In the genomic region with DNA sequence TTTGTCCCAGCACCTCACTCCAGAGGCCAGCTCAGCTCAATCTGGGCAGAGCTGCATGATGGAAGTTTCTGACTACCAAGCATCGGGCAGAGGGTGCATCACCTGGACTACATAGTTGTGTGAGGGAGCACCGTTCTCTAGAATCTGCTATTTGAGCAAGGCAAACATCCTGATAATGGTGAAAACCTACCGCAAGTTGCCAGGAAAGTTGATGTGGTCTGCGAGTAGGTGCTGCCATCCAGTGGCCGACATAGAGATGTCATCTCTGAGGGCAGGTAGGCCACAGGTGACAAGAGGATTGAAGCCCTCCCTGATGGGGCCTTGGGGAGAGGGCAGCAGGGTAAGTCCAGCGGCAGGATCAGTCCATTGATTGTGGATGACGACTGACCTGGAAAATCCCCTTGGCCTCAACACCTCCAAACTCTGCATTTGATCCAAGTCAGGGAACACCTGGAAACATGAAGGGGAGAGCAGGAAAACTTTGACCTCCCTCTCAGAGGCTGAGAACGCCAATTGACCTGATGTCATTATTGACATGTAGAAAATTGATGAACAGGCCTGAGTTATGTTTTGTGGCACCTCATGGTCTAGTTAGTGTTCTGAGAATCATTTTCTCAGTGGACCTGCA, we compare ENCODE assay signal across 8 cellular contexts. TPM values are rescaled to one million over a fixed set of nuclear protein-coding genes. Genes with fewer than 3 reads are reported as not detected.
DNase-seq lines count a peak whose midpoint lies in the region; ATAC-seq, FAIRE-seq and TF ChIP-seq lines count a peak whose summit lies in the region.

No MANE protein-coding gene starts in this region.

- H3K9me2 ChIP-seq in SU-DHL-6 (replicated peaks; ENCODE audit: insufficient read depth, low read length) (no peaks in the 10 kb centered on the region), hepatocyte (replicated peaks; ENCODE audit: insufficient read depth) (no peaks in the 10 kb centered on the region)

- no peaks in the 10 kb centered on the region for H3K9me3 ChIP-seq in SU-DHL-6 (ENCODE audit: insufficient read depth, low read length)
- no peaks in the 10 kb centered on the region for H3K9me3 ChIP-seq in hepatocyte (ENCODE audit: low read depth)

- H3K4me2 ChIP-seq in SU-DHL-6 (ENCODE audit: low read depth, low read length, poor library complexity, severe bottlenecking) (no peak overlapping the region), hepatocyte (no peak overlapping the region)

- peak; percentile 87 for ATAC-seq in GM19395 (IDR thresholded peaks at IDR 0.05; ENCODE audit: unreplicated experiment)
- peak; percentile 65 for ATAC-seq in HG03469 (IDR thresholded peaks at IDR 0.05; ENCODE audit: unreplicated experiment)

- FAIRE-seq in urothelium cell line (lab: Jason Lieb, UNC) = peak; percentile 77

- H3K27me3 ChIP-seq in SU-DHL-6 (ENCODE audit: low read length) (no peaks in the 10 kb centered on the region), hepatocyte (no peaks in the 10 kb centered on the region)

- H3K4me3 ChIP-seq in SU-DHL-6 (ENCODE audit: insufficient read depth, low read length, poor library complexity, severe bottlenecking) = no peak overlapping the region
- H3K4me3 ChIP-seq in hepatocyte = no peak overlapping the region

- H3K36me3 ChIP-seq in SU-DHL-6 (ENCODE audit: low read length) = no peaks in the 10 kb centered on the region
- no peaks in the 10 kb centered on the region for H3K36me3 ChIP-seq in hepatocyte (replicated peaks; ENCODE audit: insufficient read depth, low read depth)

- DNase-seq in Daoy (ENCODE audit: low read depth) = peak; percentile 15
- peak; percentile 50 for DNase-seq in hepatocyte (ENCODE audit: low spot score)
- peak; percentile 63 for DNase-seq in urothelium cell line (ENCODE audit: low spot score)
- DNase-seq in globus pallidus (ENCODE audit: low spot score) = no peak
- DNase-seq in COR-L47 (lab: John Stamatoyannopoulos, UW) = no peak

- no peaks in the 10 kb centered on the region for H3K4me1 ChIP-seq in hepatocyte (ENCODE audit: insufficient read depth)

- 22% methylated on average over 8 of the region's 8 CpGs for WGBS in hepatocyte (ENCODE audit: low lambda C conversion rate, missing lambda C conversion rate)

- H4K20me1 ChIP-seq in SU-DHL-6 (ENCODE audit: low read depth, low read length) (no peaks in the 10 kb centered on the region), hepatocyte (ENCODE audit: insufficient read depth, poor library complexity, severe bottlenecking) (no peaks in the 10 kb centered on the region)

- H3F3A ChIP-seq in SU-DHL-6 (ENCODE audit: insufficient read depth) = no peaks in the 10 kb centered on the region

- no peak overlapping the region for H3K9ac ChIP-seq in SU-DHL-6 (ENCODE audit: low read length)

- H2AFZ ChIP-seq in SU-DHL-6 (ENCODE audit: low read depth, low read length, severe bottlenecking) (no peak overlapping the region), hepatocyte (no peak overlapping the region)

- H3K27ac ChIP-seq in SU-DHL-6 (ENCODE audit: low read depth, low read length) = no peak overlapping the region
- H3K27ac ChIP-seq in hepatocyte = no peak overlapping the region

- TF ChIP-seq CTCF in SU-DHL-6 (IDR thresholded peaks at IDR 0.05; ENCODE audit: insufficient read depth, low read length, poor library complexity, severe bottlenecking) (peak; percentile 78), hepatocyte (IDR thresholded peaks at IDR 0.05; ENCODE audit: poor library complexity) (peak; percentile 47)

- H3K79me2 ChIP-seq in SU-DHL-6 (ENCODE audit: insufficient read depth, low read length) = no peaks in the 10 kb centered on the region
- no peaks in the 10 kb centered on the region for H3K79me2 ChIP-seq in hepatocyte

RNA-seq across cellular contexts. Expression of a gene that starts 3.9 kb away (rescaled TPM):
- total RNA-seq in Daoy (2014; rRNA removed; shearing (Covaris generic)) = not detected in 2 replicates
- 1.1 and 1.4 TPM in 2 replicates for total RNA-seq in hepatocyte
- polyA plus RNA-seq in hepatocyte = 0.51 and 0.52 TPM in 2 replicates

RNA-seq across cellular contexts. Expression of a gene that starts 34.1 kb away (rescaled TPM):
- not detected in 2 replicates for total RNA-seq in Daoy (2014; rRNA removed; shearing (Covaris generic))
- 223 and 225 TPM in 2 replicates for total RNA-seq in hepatocyte
- polyA plus RNA-seq in hepatocyte = 86.4 and 145 TPM in 2 replicates

Comparison
In these comparisons a context has a peak if more than half of its experiments do, and no peak if none do; other contexts are left out.
1. DNase-seq: peak in Daoy (single experiment), hepatocyte (single experiment) and urothelium cell line (single experiment); none in globus pallidus (single experiment) and COR-L47 (single experiment).
2. RNA of a gene that starts 34.1 kb away (total RNA-seq): 223 to 225 TPM in hepatocyte; not detected in Daoy; every median in the first group is over 100 times any median in the second.